In the genomic region with DNA sequence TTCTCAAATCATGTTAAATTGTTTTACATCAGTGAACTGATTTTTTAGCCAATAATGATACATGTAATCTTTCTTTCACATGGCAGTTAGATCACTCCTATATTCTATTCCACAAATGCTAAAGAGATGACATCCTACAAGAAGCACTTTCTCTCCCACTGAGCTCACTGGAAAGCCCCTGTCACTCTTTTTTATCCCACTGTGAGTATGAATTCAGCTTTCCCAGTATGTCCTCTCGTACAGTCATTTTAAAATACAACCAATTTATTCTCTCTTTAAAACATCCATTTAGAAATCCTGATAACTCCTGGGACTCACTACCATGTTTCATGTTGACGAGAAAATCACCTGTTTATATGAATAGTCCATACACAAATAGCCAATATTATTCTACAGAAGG, we compare ENCODE assay signal across 29 cellular contexts.
"Had no signal": no experiment of that assay in that cellular context is flagged by ENCODE, and none has a peak within 500 bp of the region (broad histone marks: within the 10 kb centered on the region; RNA-seq: fewer than 3 reads in every experiment).

No MANE protein-coding gene starts in this region.

- H3K4me3 Mint-ChIP-seq: naive thymus-derived CD4-positive, alpha-beta T cell; natural killer cell; nephron; neural crest cell; stimulated activated memory B cell treated with anti-CD40 and anti-IgM and Interleukin-4, amounts not matched to agents 10 μg/mL and 1 μg/mL and 100 μg/mL, for 72 hours; stimulated activated naive CD8-positive, alpha-beta T cell treated with anti-CD3 and anti-CD28 coated beads, Interleukin-15, amount 100 ng/mL, for 72 hours; type B pancreatic cell had no signal

- H3K27me3 Mint-ChIP-seq: naive thymus-derived CD4-positive, alpha-beta T cell; stimulated activated memory B cell treated with anti-CD40 and anti-IgM and Interleukin-4, amounts not matched to agents 10 μg/mL and 1 μg/mL and 100 μg/mL, for 72 hours; stimulated activated naive CD8-positive, alpha-beta T cell treated with anti-CD3 and anti-CD28 coated beads, Interleukin-15, amount 100 ng/mL, for 72 hours; type B pancreatic cell had no signal

- H3K36me3 ChIP-seq: neutrophil, pancreas, prostate gland, right lobe of liver, sigmoid colon, suprapubic skin, tibial artery, transverse colon, upper lobe of right lung, uterus had no signal

- H3K4me1 ChIP-seq: pancreas, prostate gland, right lobe of liver, sigmoid colon, suprapubic skin, testis, tibial artery, transverse colon, upper lobe of right lung, uterus had no signal

- FAIRE-seq: pancreas, small intestine had no signal

- ATAC-seq: naive thymus-derived CD4-positive, alpha-beta T cell; natural killer cell; pancreas; right cardiac atrium; right lobe of liver; stimulated activated memory B cell treated with anti-CD40 and anti-IgM and Interleukin-4, amounts not matched to agents 10 μg/mL and 1 μg/mL and 100 μg/mL, for 72 hours; stimulated activated naive CD8-positive, alpha-beta T cell treated with anti-CD3 and anti-CD28 coated beads, Interleukin-15, amount 100 ng/mL, for 72 hours; stimulated activated naive CD8-positive, alpha-beta T cell treated with anti-CD3 and anti-CD28 coated beads, Interleukin-15, Interleukin-2, amounts not matched to agents 100 U/mL and 50 U/mL, for 24 hours; upper lobe of right lung had no signal

- H3K27ac ChIP-seq: neutrophil, pancreas, prostate gland, right lobe of liver, sigmoid colon, suprapubic skin, testis, tibial artery, transverse colon, upper lobe of right lung, uterus had no signal

- H3K27me3 ChIP-seq: neutrophil, pancreas, right lobe of liver, sigmoid colon, suprapubic skin, testis, tibial artery, transverse colon, upper lobe of right lung, uterus had no signal

- H3K27ac Mint-ChIP-seq: naive thymus-derived CD4-positive, alpha-beta T cell; natural killer cell; nephron; stimulated activated memory B cell treated with anti-CD40 and anti-IgM and Interleukin-4, amounts not matched to agents 10 μg/mL and 1 μg/mL and 100 μg/mL, for 72 hours; stimulated activated naive CD8-positive, alpha-beta T cell treated with anti-CD3 and anti-CD28 coated beads, Interleukin-15, amount 100 ng/mL, for 72 hours; type B pancreatic cell had no signal

- DNase-seq: naive thymus-derived CD4-positive, alpha-beta T cell; natural killer cell; nucleus accumbens; pancreas; right cardiac atrium; right lobe of liver; sigmoid colon; small intestine; stimulated activated CD4-positive, alpha-beta T cell treated with anti-CD3 and anti-CD28 coated beads, Interleukin-15, amount 100 ng/mL, for 24 hours; stimulated activated CD4-positive, alpha-beta T cell treated with anti-CD3 and anti-CD28 coated beads, Interleukin-2, amount 100 ng/mL, for 24 hours; stimulated activated CD4-positive, alpha-beta T cell treated with anti-CD3 and anti-CD28 coated beads, Interleukin-2, amount 100 ng/mL, for 48 hours; stimulated activated CD4-positive, alpha-beta T cell treated with anti-CD3 and anti-CD28 coated beads, Interleukin-4, amount 100 ng/mL, for 4 hours; stimulated activated CD8-positive, alpha-beta memory T cell treated with anti-CD3 and anti-CD28 coated beads, Interleukin-4, amount 100 ng/mL, for 48 hours; stimulated activated naive CD4-positive, alpha-beta T cell; stimulated activated naive CD8-positive, alpha-beta T cell treated with anti-CD3 and anti-CD28 coated beads, Interleukin-15, amount 100 ng/mL, for 72 hours; stimulated activated naive CD8-positive, alpha-beta T cell treated with anti-CD3 and anti-CD28 coated beads, Interleukin-15, Interleukin-2, amounts not matched to agents 100 U/mL and 50 U/mL, for 24 hours; substantia nigra; testis; tibial artery; transverse colon; upper lobe of right lung; uterus had no signal

- H3K9me3 Mint-ChIP-seq: type B pancreatic cell had no signal

- H3K9me3 ChIP-seq: neutrophil, pancreas, prostate gland, right lobe of liver, testis, transverse colon, upper lobe of right lung, uterus had no signal

- H3K36me3 Mint-ChIP-seq: naive thymus-derived CD4-positive, alpha-beta T cell; stimulated activated memory B cell treated with anti-CD40 and anti-IgM and Interleukin-4, amounts not matched to agents 10 μg/mL and 1 μg/mL and 100 μg/mL, for 72 hours; type B pancreatic cell had no signal

- H3K4me1 Mint-ChIP-seq: naive thymus-derived CD4-positive, alpha-beta T cell; natural killer cell; nephron; stimulated activated memory B cell treated with anti-CD40 and anti-IgM and Interleukin-4, amounts not matched to agents 10 μg/mL and 1 μg/mL and 100 μg/mL, for 72 hours; stimulated activated naive CD8-positive, alpha-beta T cell treated with anti-CD3 and anti-CD28 coated beads, Interleukin-15, amount 100 ng/mL, for 72 hours had no signal

- H3K4me3 ChIP-seq: pancreas, prostate gland, right lobe of liver, sigmoid colon, suprapubic skin, testis, tibial artery, transverse colon, upper lobe of right lung, uterus had no signal
